ENCODE assay signal across 24 cellular contexts in the genomic region with DNA sequence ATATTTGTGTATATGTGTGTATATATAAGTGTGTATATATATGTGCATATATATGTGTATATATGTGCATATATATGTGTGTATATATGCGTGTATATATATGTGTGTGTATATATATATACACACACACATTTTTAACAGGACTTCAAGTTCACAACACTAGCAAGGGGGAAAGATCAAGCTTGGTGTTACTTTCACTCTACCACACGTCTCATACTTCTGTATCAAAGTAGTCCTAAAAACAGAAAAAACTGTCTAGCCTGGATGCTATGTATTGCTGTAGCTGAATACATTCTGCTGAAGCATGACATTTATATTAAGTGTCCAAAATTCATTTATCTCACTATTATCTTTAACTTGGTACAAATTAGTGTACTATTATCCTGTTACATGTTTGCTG. TPM values are rescaled to one million over a fixed set of nuclear protein-coding genes. Genes with fewer than 3 reads are reported as not detected.
"Had no signal": no experiment of that assay in that cellular context is flagged by ENCODE, and none has a peak within 500 bp of the region (broad histone marks: within the 10 kb centered on the region; RNA-seq: fewer than 3 reads in every experiment).

No MANE protein-coding gene starts in this region.

- H3K4me3 Mint-ChIP-seq: nephron had no signal

- DNase-seq: activated CD4-positive, alpha-beta T cell treated with anti-CD3 and anti-CD28 coated beads, Interleukin-2, amount 50 U/mL, for 4 hours; adrenal gland; brain microvascular endothelial cell; caudate nucleus; dermis blood vessel endothelial cell; effector CD8-positive, alpha-beta T cell; foreskin melanocyte; left ventricle myocardium inferior; ovary; stimulated activated CD4-positive, alpha-beta T cell treated with anti-CD3 and anti-CD28 coated beads, Interleukin-2, amount 100 ng/mL, for 48 hours; stimulated activated CD8-positive, alpha-beta memory T cell treated with anti-CD3 and anti-CD28 coated beads, Interleukin-4, amount 100 ng/mL, for 48 hours; stimulated activated naive CD4-positive, alpha-beta T cell; testis; trophoblast cell; uterus; WERI-Rb-1 had no signal

- H3K9me3 ChIP-seq: adrenal gland, ascending aorta, left ventricle myocardium inferior, neutrophil, ovary, prostate gland, testis, uterus had no signal

- H3K9me3 Mint-ChIP-seq: nephron had no signal

RNA-seq across cellular contexts. Expression of gene ATP6V1G3, which starts 17.9 kb away (rescaled TPM):
- total RNA-seq: adrenal gland; ascending aorta; hepatocyte; left ventricle myocardium inferior; lung microvascular endothelial cell; ovary; prostate gland; T-helper 2 cell treated with Interferon-gamma antibody and Interleukin-4, amounts not matched to agents 100 ng/mL and 5 ng/mL, for 36 hours; testis; uterus had no signal
- polyA plus RNA-seq: adrenal gland, esophagus, hepatocyte, ovary had no signal
